8 cellular contexts compared by ENCODE assay signal in genomic region chr19:15449620-15450527, GRCh38. TPM values are rescaled to one million over a fixed set of nuclear protein-coding genes. Genes with fewer than 3 reads are reported as not detected.
DNase-seq lines count a peak whose midpoint lies in the region; ATAC-seq lines count a peak whose summit lies in the region.

Gene WIZ (minus strand): TSS chr19:15449956. CDS start chr19:15448307, 1,649 bp downstream.

- H3K4me3 Mint-ChIP-seq in effector memory CD8-positive, alpha-beta T cell, result peak within 1 kb of the TSS; percentile 61 to 80
- H3K4me3 Mint-ChIP-seq in memory B cell, result peak within 1 kb of the TSS; percentile 82

- peaks cover 43% of the 10 kb centered on the region for H3K36me3 Mint-ChIP-seq in effector memory CD8-positive, alpha-beta T cell (ENCODE audit: insufficient read depth)
- H3K36me3 Mint-ChIP-seq in memory B cell, result peaks cover 16% of the 10 kb centered on the region

- CTCF ChIA-PET in activated CD8-positive, alpha-beta memory T cell treated with anti-CD3 and anti-CD28 coated beads for 36 hours (lab: Charles Lee), result interaction anchor here (0.6 kb wide), 1 partner anchor 10 kb away, joined by 3 read pairs; no protein-coding TSS in a partner anchor

- peak within 1 kb of the TSS; percentile 47 to 90 for H3K27ac Mint-ChIP-seq in effector memory CD8-positive, alpha-beta T cell
- H3K27ac Mint-ChIP-seq in memory B cell, result peak within 1 kb of the TSS; percentile 86

- ATAC-seq in effector memory CD8-positive, alpha-beta T cell (replicated peaks), result peak; percentile 83
- ATAC-seq in memory B cell (ENCODE audit: low read depth) (peak; percentile 84), HG02884 (IDR thresholded peaks at IDR 0.05; ENCODE audit: unreplicated experiment) (no peak)

- H3K9me3 Mint-ChIP-seq in effector memory CD8-positive, alpha-beta T cell, result no peaks in the 10 kb centered on the region
- H3K9me3 Mint-ChIP-seq in memory B cell, result no peaks in the 10 kb centered on the region

- peaks cover 28 to 34% of the 10 kb centered on the region in 2 donors for H3K4me1 Mint-ChIP-seq in effector memory CD8-positive, alpha-beta T cell (ENCODE audit: low read depth in 2 of 2)
- peaks cover 22% of the 10 kb centered on the region for H3K4me1 Mint-ChIP-seq in memory B cell

- no peaks in the 10 kb centered on the region for H3K27me3 Mint-ChIP-seq in effector memory CD8-positive, alpha-beta T cell
- H3K27me3 Mint-ChIP-seq in memory B cell, result no peaks in the 10 kb centered on the region

- POLR2A ChIA-PET in activated CD8-positive, alpha-beta memory T cell treated with anti-CD3 and anti-CD28 coated beads for 36 hours (lab: Charles Lee), result interaction anchor here (1.2 to 1.9 kb wide), 2 partner anchors 14 to 101 kb away, joined by 4 to 6 read pairs; no protein-coding TSS in a partner anchor

- DNase-seq in COR-L47 (lab: John Stamatoyannopoulos, UW) (peak; percentile 44), GOT3 (lab: John Stamatoyannopoulos, UW) (peak; percentile 33), NCI-H460 (ENCODE audit: extremely low read depth, low read depth) (peak; percentile 57), memory B cell (ENCODE audit: low spot score in 2 of 2) (peak; percentile 84 to 90)
- peak; percentile 83 to 88 (median 85) for DNase-seq in effector memory CD8-positive, alpha-beta T cell
- DNase-seq in stimulated activated CD4-positive, alpha-beta T cell treated with anti-CD3 and anti-CD28 coated beads, TNF-alpha, amount 100 ng/mL, for 4 hours (ENCODE audit: low read depth in 3 of 3), result peak; percentile 74 to 80 (median 75)

RNA-seq across cellular contexts. Expression of gene WIZ, which starts in this region (rescaled TPM):
- total RNA-seq in NCI-H460 (2014; rRNA removed; shearing (Covaris generic)), result 9.3 and 10.0 TPM in 2 replicates
- polyA plus RNA-seq in NCI-H460 (2014; cell fraction: nucleus; rRNA removed), result 8.9 and 12.2 TPM in 2 replicates
- 10 to 100 TPM; 27.8 to 28.3 TPM for total RNA-seq in activated CD8-positive, alpha-beta memory T cell treated with anti-CD3 and anti-CD28 coated beads for 36 hours

Comparison
In these comparisons a context has a peak if more than half of its experiments do, and no peak if none do; other contexts are left out.
1. DNase-seq: peak in every context shown above with its lines; median percentile 87 in memory B cell; 85 in effector memory CD8-positive, alpha-beta T cell; 75 in stimulated activated CD4-positive, alpha-beta T cell treated with anti-CD3 and anti-CD28 coated beads, TNF-alpha, amount 100 ng/mL, for 4 hours; 57 in NCI-H460; 44 in COR-L47; 33 in GOT3.